In the genomic region with DNA sequence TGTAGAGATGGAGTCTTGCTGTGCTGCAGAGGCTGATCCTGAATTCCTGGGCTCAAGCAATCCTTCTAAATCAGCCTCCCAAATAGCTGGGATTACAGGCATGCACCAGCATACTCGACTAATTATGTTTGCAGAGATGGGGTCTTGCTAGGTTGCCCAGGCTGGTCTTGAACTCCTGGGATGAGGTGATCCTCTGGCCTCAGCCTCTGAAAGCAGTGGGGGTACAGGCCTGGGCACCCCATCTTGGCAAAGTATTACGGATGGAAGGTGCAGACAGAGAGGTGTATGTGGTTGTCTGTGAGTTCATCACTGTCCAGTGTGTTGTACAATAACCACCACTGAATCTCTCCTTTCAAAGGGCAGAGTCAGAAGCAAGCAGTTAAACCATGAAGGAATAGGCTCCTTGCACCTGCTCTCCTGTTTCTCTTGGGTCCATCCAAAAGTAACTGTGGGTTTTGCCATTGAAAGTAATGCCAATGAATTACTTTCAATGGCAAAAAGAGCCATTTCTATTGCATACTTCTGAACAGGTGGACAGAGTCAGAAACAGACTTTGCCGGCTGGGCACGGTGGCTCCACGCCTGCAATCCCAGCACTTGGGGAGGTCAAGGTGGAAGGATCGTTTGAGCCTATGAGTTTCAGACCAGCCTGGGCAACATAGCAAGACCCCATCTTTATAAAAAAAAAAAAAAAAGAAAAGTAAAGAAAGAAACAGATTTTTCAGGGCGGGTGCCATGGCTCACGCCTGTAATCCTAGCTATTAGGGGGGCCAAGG, we compare ENCODE assay signal across 17 cellular contexts. TPM values are rescaled to one million over a fixed set of nuclear protein-coding genes. Genes with fewer than 3 reads are reported as not detected.
"Had no signal": no experiment of that assay in that cellular context is flagged by ENCODE, and none has a peak within 500 bp of the region (broad histone marks: within the 10 kb centered on the region; RNA-seq: fewer than 3 reads in every experiment).

No MANE protein-coding gene starts in this region.

- H3K36me3 Mint-ChIP-seq: memory B cell; natural killer cell treated with Interleukin-12 subunit alpha and Interleukin-12 subunit beta and Interleukin-15 and Interleukin-18, amount 100 ng/mL, for 72 hours had no signal

- H3K27ac ChIP-seq: breast epithelium, esophagus squamous epithelium, psoas muscle, testis had no signal

- H3K4me1 ChIP-seq: breast epithelium, psoas muscle, testis had no signal

- H3K27me3 ChIP-seq: esophagus squamous epithelium, testis had no signal

- H3K9me3 ChIP-seq: breast epithelium, esophagus squamous epithelium, psoas muscle, testis had no signal

- H3K27me3 Mint-ChIP-seq: activated CD8-positive, alpha-beta T cell treated with anti-CD3 and anti-CD28 coated beads for 36 hours; memory B cell; natural killer cell treated with Interleukin-12 subunit alpha and Interleukin-12 subunit beta and Interleukin-15 and Interleukin-18, amount 100 ng/mL, for 72 hours had no signal

- ATAC-seq: activated CD4-positive, CD25-positive, alpha-beta regulatory T cell treated with anti-CD3 and anti-CD28 coated beads, Interleukin-2, amount 50 U/mL, for 24 hours; activated CD8-positive, alpha-beta T cell treated with anti-CD3 and anti-CD28 coated beads for 36 hours; left colon; natural killer cell treated with Interleukin-12 subunit alpha and Interleukin-12 subunit beta and Interleukin-15 and Interleukin-18, amount 100 ng/mL, for 72 hours; psoas muscle; sciatic nerve; SK-N-SH treated with all-trans-retinoic acid at 6 μM for 48 hours; stimulated activated naive CD8-positive, alpha-beta T cell treated with anti-CD3 and anti-CD28 coated beads, Interleukin-15, Interleukin-2, amounts not matched to agents 100 U/mL and 50 U/mL, for 24 hours had no signal

- H3K9me3 Mint-ChIP-seq: memory B cell; natural killer cell treated with Interleukin-12 subunit alpha and Interleukin-12 subunit beta and Interleukin-15 and Interleukin-18, amount 100 ng/mL, for 72 hours; T-helper 1 cell treated with Interleukin-12 subunit alpha and Interleukin-12 subunit beta and Interleukin-4 antibody, amounts not matched to agents 30 μg/mL and 1 μg/mL, for 36 hours had no signal

- DNase-seq: activated CD8-positive, alpha-beta T cell treated with anti-CD3 and anti-CD28 coated beads for 36 hours; activated naive CD4-positive, alpha-beta T cell; aorta; esophagus squamous epithelium; foreskin fibroblast; left colon; psoas muscle; stimulated activated CD4-positive, alpha-beta T cell treated with anti-CD3 and anti-CD28 coated beads, Interleukin-2, amount 100 ng/mL, for 24 hours; stimulated activated naive CD8-positive, alpha-beta T cell treated with anti-CD3 and anti-CD28 coated beads, Interleukin-15, Interleukin-2, amounts not matched to agents 100 U/mL and 50 U/mL, for 24 hours; testis had no signal

- H3K4me3 ChIP-seq: breast epithelium, esophagus squamous epithelium, psoas muscle, testis had no signal

- H3K36me3 ChIP-seq: breast epithelium, esophagus squamous epithelium had no signal

RNA-seq across cellular contexts. Expression of gene ASMT, which starts 30.4 kb away (rescaled TPM):
- total RNA-seq: breast epithelium, esophagus squamous epithelium, left colon had no signal
